In genomic region chr2:230347659-230348305, GRCh38 we compare ENCODE assay signal across 1 cellular context.
A peak's percentile ranks its signal among the peaks of the same experiment; 100 is the strongest.
TF ChIP-seq lines count a peak whose summit lies in the region.

No MANE protein-coding gene starts in this region.

TF ChIP-seq in GM12878, 131 proteins besides CTCF, POLR2A, EP300 and RAD21 (continued from another document and continues in another):
- no peak for TF ChIP-seq HSF1 (IDR thresholded peaks at IDR 0.05; ENCODE audit: low read depth, low read length)
- TF ChIP-seq NR2C2 (IDR thresholded peaks at IDR 0.05; ENCODE audit: borderline replicate concordance, control insufficient read depth, insufficient read length, low read depth): no peak
- TF ChIP-seq NFXL1 (IDR thresholded peaks at IDR 0.05; ENCODE audit: borderline replicate concordance): no peak
- no peak for TF ChIP-seq NR2C1 (IDR thresholded peaks at IDR 0.05)
- no peak for TF ChIP-seq FOXK2 (IDR thresholded peaks at IDR 0.05)
- TF ChIP-seq E4F1 (IDR thresholded peaks at IDR 0.05; ENCODE audit: borderline replicate concordance, partially characterized antibody): no peak
- no peak for TF ChIP-seq YBX1 (IDR thresholded peaks at IDR 0.05)
- no peak for TF ChIP-seq GABPA (IDR thresholded peaks at IDR 0.05; ENCODE audit: low read depth)
- no peak for TF ChIP-seq IRF5 (IDR thresholded peaks at IDR 0.05; ENCODE audit: borderline replicate concordance)
- peak; percentile 53 for TF ChIP-seq SMAD1 (IDR thresholded peaks at IDR 0.05; ENCODE audit: low read depth, partially characterized antibody)
- no peak for TF ChIP-seq BCL11A (IDR thresholded peaks at IDR 0.05; ENCODE audit: low read depth, low read length)
- TF ChIP-seq CUX1 (IDR thresholded peaks at IDR 0.05; ENCODE audit: insufficient replicate concordance, low read depth, low read length): no peak
- 0 out of 2 replicates have a peak, but pooled peaks have one; percentile 35 for TF ChIP-seq FOXM1 (IDR thresholded peaks at IDR 0.05; ENCODE audit: low read depth, low read length)
- no peak for TF ChIP-seq PKNOX1 (IDR thresholded peaks at IDR 0.05)
- TF ChIP-seq ETV6 (conservative IDR thresholded peaks at IDR 0.05 in 1 of 2, IDR thresholded peaks at IDR 0.05 in 1 of 2; ENCODE audit: borderline replicate concordance in 1 of 2, low read depth in 1 of 2): 0 out of 4 replicates have a peak, but pooled peaks of 1 of the 2 experiments have one; percentile 36
- TF ChIP-seq ZNF274 (IDR thresholded peaks at IDR 0.05; ENCODE audit: insufficient read depth, insufficient read length): no peak
- TF ChIP-seq ZBTB11 (CRISPR knock-in tag; IDR thresholded peaks at IDR 0.05): no peak
- TF ChIP-seq BHLHE40 (IDR thresholded peaks at IDR 0.05; ENCODE audit: borderline replicate concordance in 1 of 2, low read depth in 2 of 2, low read length in 1 of 2): no peak
- TF ChIP-seq ZNF687 (IDR thresholded peaks at IDR 0.05): no peak
- no peak for TF ChIP-seq HDAC2 (IDR thresholded peaks at IDR 0.05)
- 0 out of 2 replicates have a peak, but pooled peaks have one; percentile 25 for TF ChIP-seq JUND (IDR thresholded peaks at IDR 0.05; ENCODE audit: low read depth, low read length)
- TF ChIP-seq SP1 (IDR thresholded peaks at IDR 0.05; ENCODE audit: low read depth, low read length): no peak
- no peak for TF ChIP-seq ZZZ3 (IDR thresholded peaks at IDR 0.05; ENCODE audit: control insufficient read depth, insufficient read length, low read depth)
- TF ChIP-seq DPF2 (IDR thresholded peaks at IDR 0.05): peak; percentile 69
- TF ChIP-seq EED (IDR thresholded peaks at IDR 0.05; ENCODE audit: low read depth): peak; percentile 84
- no peak for TF ChIP-seq KAT2A (conservative IDR thresholded peaks at IDR 0.05; ENCODE audit: control insufficient read depth, low read depth, low read length)
- no peak for TF ChIP-seq TBL1XR1 (IDR thresholded peaks at IDR 0.05; ENCODE audit: low read depth, low read length)
- no peak for TF ChIP-seq PRDM15 (CRISPR knock-in tag; IDR thresholded peaks at IDR 0.05)
- no peak for TF ChIP-seq NRF1 (conservative IDR thresholded peaks at IDR 0.05; ENCODE audit: low read depth, low read length)
- TF ChIP-seq POLR2AphosphoS5 (IDR thresholded peaks at IDR 0.05; ENCODE audit: low read length): no peak
- TF ChIP-seq KLF5 (IDR thresholded peaks at IDR 0.05; ENCODE audit: partially characterized antibody): no peak
- peak; percentile 69 for TF ChIP-seq ATF7 (IDR thresholded peaks at IDR 0.05; ENCODE audit: low read depth)
- TF ChIP-seq NR2F1 (conservative IDR thresholded peaks at IDR 0.05): no peak
- TF ChIP-seq WRNIP1 (IDR thresholded peaks at IDR 0.05; ENCODE audit: borderline replicate concordance, low read depth, low read length): no peak
- TF ChIP-seq SMARCA5 (IDR thresholded peaks at IDR 0.05): no peak
- no peak for TF ChIP-seq SIN3A (IDR thresholded peaks at IDR 0.05; ENCODE audit: low read depth, low read length)
